23 cellular contexts compared by ENCODE assay signal in the genomic region with DNA sequence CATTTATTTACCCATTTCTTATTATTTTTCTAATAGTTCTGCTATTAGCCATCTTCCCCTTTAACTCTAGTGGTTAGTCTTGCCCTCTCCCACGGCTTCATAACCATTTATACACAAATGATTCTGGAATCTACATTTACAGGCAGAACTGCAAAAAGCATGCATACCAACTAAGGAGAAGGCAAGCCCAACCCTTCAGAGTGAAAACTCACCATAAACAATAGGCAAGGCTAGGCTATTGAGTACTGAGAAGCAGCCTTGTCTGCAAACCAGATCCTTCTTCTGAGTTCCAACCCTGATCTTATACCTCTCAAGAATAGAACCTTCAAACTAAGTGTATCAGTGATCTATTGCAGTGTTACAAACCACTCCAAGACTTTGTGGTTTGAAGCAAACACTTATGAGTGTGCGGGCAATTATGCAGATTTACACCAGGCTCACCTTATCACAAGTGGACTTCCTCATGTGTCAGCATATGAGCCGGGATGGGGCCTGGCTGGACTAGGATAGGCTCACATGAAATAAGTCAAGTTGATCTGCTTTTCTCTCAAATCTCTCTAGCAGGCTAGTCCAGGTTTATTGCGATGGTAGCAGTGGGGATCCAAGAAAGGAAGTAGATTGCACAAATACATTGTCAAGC.
DNase-seq lines count a peak whose midpoint lies in the region; ATAC-seq, FAIRE-seq and TF ChIP-seq lines count a peak whose summit lies in the region.
"Had no signal": no experiment of that assay in that cellular context is flagged by ENCODE, and none has a peak within 500 bp of the region (broad histone marks: within the 10 kb centered on the region; RNA-seq: fewer than 3 reads in every experiment).

No MANE protein-coding gene starts in this region.

- TF ChIP-seq CTCF in astrocyte (IDR thresholded peaks at IDR 0.05; ENCODE audit: insufficient read depth, low read depth, low read length): no peak
- no peak for TF ChIP-seq CTCF in endothelial cell (IDR thresholded peaks at IDR 0.05; ENCODE audit: unreplicated experiment)
- no peak for TF ChIP-seq CTCF in prostate gland (IDR thresholded peaks at IDR 0.05)

- H2BK15ac ChIP-seq in neuronal stem cell (ENCODE audit: low read length): no peak overlapping the region

- H4K20me1 ChIP-seq in astrocyte (ENCODE audit: insufficient read depth, low read length): no peaks in the 10 kb centered on the region

- ATAC-seq in HG02852 (IDR thresholded peaks at IDR 0.05; ENCODE audit: unreplicated experiment): no peak
- ATAC-seq: HepG2 had no signal

- no CpG with 5 or more reads among the region's 4 CpGs for WGBS in neuronal stem cell (ENCODE audit: extremely low coverage in 2 of 2, insufficient read length in 2 of 2, insufficient replicate concordance in 1 of 2), 2 donors
- WGBS in prostate gland: 87% methylated on average over 4 of the region's 4 CpGs

- H2BK5ac ChIP-seq in neuronal stem cell (ENCODE audit: low read length): no peak overlapping the region

- H3K4me2 ChIP-seq in astrocyte (ENCODE audit: low read length) (no peak overlapping the region), neuronal stem cell (ENCODE audit: insufficient read depth, low read length, poor library complexity, severe bottlenecking) (no peak overlapping the region)

- H3K9ac ChIP-seq in astrocyte (ENCODE audit: low read length) (no peak overlapping the region), neuronal stem cell (ENCODE audit: low read depth, low read length, poor library complexity) (no peak overlapping the region)

- H3K9me3 Mint-ChIP-seq in astrocyte (ENCODE audit: unreplicated experiment) (peaks cover 1% of the 10 kb centered on the region), endothelial cell (ENCODE audit: unreplicated experiment) (no peaks in the 10 kb centered on the region)

- no peak overlapping the region for H3K23ac ChIP-seq in neuronal stem cell (ENCODE audit: low read depth, low read length, poor library complexity)

- no peak overlapping the region for H4K8ac ChIP-seq in neuronal stem cell (ENCODE audit: low read depth, low read length)

- no peak overlapping the region for H3K4me3 ChIP-seq in astrocyte (ENCODE audit: insufficient read depth, low read depth, low read length)
- H3K4me3 ChIP-seq in neuronal stem cell (ENCODE audit: low read length in 2 of 2): no peak overlapping the region
- no peak overlapping the region for H3K4me3 ChIP-seq in prostate gland

- no peak overlapping the region for H3K27ac Mint-ChIP-seq in astrocyte (ENCODE audit: unreplicated experiment)
- H3K27ac Mint-ChIP-seq in endothelial cell (ENCODE audit: unreplicated experiment): no peak overlapping the region
- H3K27ac Mint-ChIP-seq: B cell had no signal

- H3K79me2 ChIP-seq in astrocyte (ENCODE audit: insufficient read depth, low read length): no peaks in the 10 kb centered on the region

- no peak overlapping the region for H3K4me3 Mint-ChIP-seq in astrocyte (ENCODE audit: unreplicated experiment)
- no peak overlapping the region for H3K4me3 Mint-ChIP-seq in endothelial cell (ENCODE audit: unreplicated experiment)
- H3K4me3 Mint-ChIP-seq: B cell had no signal

- H3K18ac ChIP-seq in neuronal stem cell (ENCODE audit: low read length): no peak overlapping the region

- H3K36me3 ChIP-seq in astrocyte (ENCODE audit: insufficient read depth, low read length) (no peaks in the 10 kb centered on the region), neuronal stem cell (replicated peaks in 1 of 2; ENCODE audit: control insufficient read depth in 2 of 2, insufficient read depth in 2 of 2, low read length in 2 of 2) (no peaks in the 10 kb centered on the region), prostate gland (no peaks in the 10 kb centered on the region)

- no peaks in the 10 kb centered on the region for H3K36me3 Mint-ChIP-seq in astrocyte (ENCODE audit: low read depth, unreplicated experiment)
- no peaks in the 10 kb centered on the region for H3K36me3 Mint-ChIP-seq in endothelial cell (ENCODE audit: low read depth, unreplicated experiment)

- no peak overlapping the region for H2AFZ ChIP-seq in astrocyte (ENCODE audit: low read depth, low read length)
- peak overlapping the region; percentile 50 for H2AFZ ChIP-seq in neuronal stem cell (ENCODE audit: low read length)

- no peaks in the 10 kb centered on the region for H3K79me1 ChIP-seq in neuronal stem cell (ENCODE audit: low read depth, low read length)

- DNase-seq in DMS53 (lab: John Stamatoyannopoulos, UW): peak; percentile 7
- DNase-seq in DMS53 treated with DMSO at 0.1 percent for 48 hours (lab: John Stamatoyannopoulos, UW; ENCODE audit: unreplicated experiment): no peak
- peak; percentile 1 for DNase-seq in astrocyte (ENCODE audit: low read depth)
- no peak for DNase-seq in neuronal stem cell (ENCODE audit: low spot score)
- no peak for DNase-seq in endothelial cell (ENCODE audit: low spot score)
- DNase-seq in prostate gland (ENCODE audit: low spot score): no peak
- DNase-seq: Calu3, GOT3, Kasumi-1, NCI-H1092 treated with DMSO at 0.1 percent for 48 hours, NCI-H1436, NCI-H187, NCI-H2081 treated with DMSO at 0.1 percent for 48 hours, NCI-H526 treated with DMSO at 0.1 percent for 48 hours, Right ventricle myocardium superior, RPMI8226 had no signal

- no peaks in the 10 kb centered on the region for H3K9me3 ChIP-seq in astrocyte (ENCODE audit: insufficient read depth, low read depth, low read length)
- H3K9me3 ChIP-seq in neuronal stem cell (replicated peaks in 1 of 2; ENCODE audit: control insufficient read depth in 2 of 2, insufficient read depth in 1 of 2, low read depth in 1 of 2, low read length in 2 of 2): no peaks in the 10 kb centered on the region
- H3K9me3 ChIP-seq in prostate gland: no peaks in the 10 kb centered on the region

- no peak for TF ChIP-seq POLR2A in prostate gland (IDR thresholded peaks at IDR 0.05)

- H3K4me1 ChIP-seq in astrocyte (ENCODE audit: insufficient read depth, low read length): no peaks in the 10 kb centered on the region
- peaks cover 3 to 6% of the 10 kb centered on the region in 2 donors for H3K4me1 ChIP-seq in neuronal stem cell (ENCODE audit: control insufficient read depth in 2 of 2, insufficient read depth in 1 of 2, low read depth in 1 of 2, low read length in 2 of 2)
- no peaks in the 10 kb centered on the region for H3K4me1 ChIP-seq in prostate gland (replicated peaks)

- no peak overlapping the region for H2BK12ac ChIP-seq in neuronal stem cell (ENCODE audit: low read length)

- H2AK5ac ChIP-seq in neuronal stem cell (ENCODE audit: low read depth, low read length): no peak overlapping the region

- FAIRE-seq in astrocyte (lab: Jason Lieb, UNC): no peak
- FAIRE-seq: GM18507, HepG2 had no signal

- H2BK120ac ChIP-seq in neuronal stem cell (ENCODE audit: low read depth, low read length): no peak overlapping the region

- H3K14ac ChIP-seq in neuronal stem cell (ENCODE audit: low read length): no peak overlapping the region

- H3K27ac ChIP-seq in astrocyte (ENCODE audit: low read depth, low read length): no peak overlapping the region
- H3K27ac ChIP-seq in layer of hippocampus (ENCODE audit: low read depth, low read length): peak overlapping the region; percentile 1
- H3K27ac ChIP-seq in neuronal stem cell (replicated peaks; ENCODE audit: low read length): no peak overlapping the region
- no peak overlapping the region for H3K27ac ChIP-seq in prostate gland
- H3K27ac ChIP-seq: 22Rv1, C4-2B had no signal

- H3K4me1 Mint-ChIP-seq in astrocyte (ENCODE audit: low read depth, unreplicated experiment) (no peaks in the 10 kb centered on the region), endothelial cell (ENCODE audit: unreplicated experiment) (peaks cover 5% of the 10 kb centered on the region)
- H3K4me1 Mint-ChIP-seq: B cell had no signal

- intact Hi-C loops in prostate gland (cut with DNase I): no loop called here

- H3K27me3 ChIP-seq in astrocyte (ENCODE audit: insufficient read depth, low read length) (no peaks in the 10 kb centered on the region), layer of hippocampus (ENCODE audit: control insufficient read depth, insufficient read depth, low read length) (no peaks in the 10 kb centered on the region), neuronal stem cell (ENCODE audit: control insufficient read depth in 3 of 3, insufficient read depth in 3 of 3, low read depth in 1 of 3, low read length in 3 of 3) (no peaks in the 10 kb centered on the region), prostate gland (replicated peaks; ENCODE audit: insufficient read depth) (no peaks in the 10 kb centered on the region)

- H3K27me3 Mint-ChIP-seq in astrocyte (ENCODE audit: low read depth, unreplicated experiment): no peaks in the 10 kb centered on the region
- no peaks in the 10 kb centered on the region for H3K27me3 Mint-ChIP-seq in endothelial cell (ENCODE audit: unreplicated experiment)
- H3K27me3 Mint-ChIP-seq: B cell had no signal

- H4K91ac ChIP-seq in neuronal stem cell (ENCODE audit: low read depth, low read length, poor library complexity): no peak overlapping the region

- no peak overlapping the region for H3K4ac ChIP-seq in neuronal stem cell (ENCODE audit: low read length)

Comparison
In these comparisons a context has a peak if more than half of its experiments do, and no peak if none do; other contexts are left out.
1. DNase-seq: peak in DMS53 (single experiment) and astrocyte (single experiment); none in DMS53 treated with DMSO at 0.1 percent for 48 hours (single experiment), neuronal stem cell (single experiment), endothelial cell (single experiment) and prostate gland (single experiment).